In the genomic region with DNA sequence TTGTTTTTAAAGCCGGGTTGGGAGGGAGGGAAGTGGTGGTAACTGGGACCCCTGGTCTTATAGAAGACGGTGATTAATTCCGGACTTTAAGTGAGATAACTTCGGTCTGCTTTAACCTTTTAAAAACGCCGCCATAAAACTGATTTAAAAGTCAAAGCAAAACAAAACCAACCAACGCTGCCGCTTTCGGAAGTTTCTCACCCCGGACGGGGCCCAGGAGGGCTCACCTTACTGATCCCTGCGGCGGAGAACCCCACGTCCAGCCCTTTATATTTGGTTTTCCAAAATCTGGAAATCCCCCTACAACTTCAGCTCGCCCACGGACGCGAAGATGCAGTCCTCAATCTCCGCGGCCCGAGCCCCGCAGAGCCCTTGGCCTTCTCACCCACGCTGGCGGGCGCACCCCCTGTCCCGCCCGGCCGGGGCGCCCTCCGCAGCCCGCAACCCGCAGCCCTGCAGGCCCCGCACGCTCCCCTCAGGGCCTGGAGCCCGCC, we compare ENCODE assay signal across 8 cellular contexts. TPM values are rescaled to one million over a fixed set of nuclear protein-coding genes. Genes with fewer than 3 reads are reported as not detected.
DNase-seq lines count a peak whose midpoint lies in the region; ATAC-seq and TF ChIP-seq lines count a peak whose summit lies in the region.

No MANE protein-coding gene starts in this region.

- intact Hi-C loops in cardiac septum (cut with DNase I) (loop anchor here (5.0 to 10.0 kb wide), 3 partner anchors 70 to 387 kb away; no protein-coding TSS in a partner anchor), transverse colon (cut with DNase I; ENCODE audit: low total_unique reads) (no loop called here)

- in situ Hi-C loops in SK-MEL-5 (cut with HindIII; ENCODE audit: low pct_unique_long_range_greater_than_20kb, low sequenced_read_pairs) = no loop called here
- in situ Hi-C loops in transverse colon (cut with MboI; ENCODE audit: low pct_ligation_motif_present in 1 of 4, low pct_unique_long_range_greater_than_20kb in 1 of 4, low sequenced_read_pairs in 3 of 4) = loop anchor here in 1 of 4 donors (25.0 kb wide), 1 partner anchor 387 kb away; no protein-coding TSS in a partner anchor

- H3K27ac Mint-ChIP-seq in naive B cell = peak overlapping the region; percentile 56 to 97 (median 86)

- H3K9me3 Mint-ChIP-seq in naive B cell = peaks cover 0 to 8% (median 4%) of the 10 kb centered on the region in 7 donors

- TF ChIP-seq EP300 in transverse colon (IDR thresholded peaks at IDR 0.05; ENCODE audit: low read depth) = no peak

- peak overlapping the region; percentile 95 for H3K27ac ChIP-seq in cardiac muscle cell
- H3K27ac ChIP-seq in effector memory CD4-positive, alpha-beta T cell (ENCODE audit: insufficient read depth, low read length, poor library complexity, severe bottlenecking) = peak overlapping the region; percentile 65
- H3K27ac ChIP-seq in transverse colon = peak overlapping the region; percentile 80 to 95 (median 88)

- 1% methylated on average over 26 of the region's 35 CpGs; no CpG with 5 or more reads in 1 of the 2 donors for WGBS in transverse colon (ENCODE audit: low coverage in 1 of 2), 2 donors

- no peaks in the 10 kb centered on the region for H3K27me3 ChIP-seq in cardiac muscle cell
- H3K27me3 ChIP-seq in effector memory CD4-positive, alpha-beta T cell (replicated peaks; ENCODE audit: control insufficient read depth, insufficient read depth, low read length, poor library complexity, severe bottlenecking) = no peaks in the 10 kb centered on the region
- H3K27me3 ChIP-seq in transverse colon = no peaks in the 10 kb centered on the region

- no peaks in the 10 kb centered on the region for H3K27me3 Mint-ChIP-seq in naive B cell

- TF ChIP-seq CTCF in cardiac muscle cell (IDR thresholded peaks at IDR 0.05; ENCODE audit: low read depth, low read length) (no peak), transverse colon (IDR thresholded peaks at IDR 0.05) (peak in 2 of 5 experiments; percentile 12 to 13)

- H3K4me1 Mint-ChIP-seq in naive B cell = peaks cover 46 to 69% (median 56%) of the 10 kb centered on the region in 3 donors

- ATAC-seq in HG03064 (IDR thresholded peaks at IDR 0.05; ENCODE audit: low read depth, unreplicated experiment) (peak; percentile 67), naive B cell (ENCODE audit: low read depth in 2 of 2) (peak; percentile 80 to 81)

- peaks cover 0 to 5% of the 10 kb centered on the region in 2 donors for H3K36me3 Mint-ChIP-seq in naive B cell

- H3K4me1 ChIP-seq in cardiac muscle cell (ENCODE audit: low read depth) = peaks cover 24% of the 10 kb centered on the region
- peaks cover 4% of the 10 kb centered on the region for H3K4me1 ChIP-seq in effector memory CD4-positive, alpha-beta T cell (ENCODE audit: control insufficient read depth, insufficient read depth, low read length, poor library complexity, severe bottlenecking)
- H3K4me1 ChIP-seq in transverse colon = peaks cover 4 to 23% (median 14%) of the 10 kb centered on the region in 4 donors

- no peaks in the 10 kb centered on the region for H3K9me3 ChIP-seq in cardiac muscle cell (ENCODE audit: low read depth)
- no peaks in the 10 kb centered on the region for H3K9me3 ChIP-seq in effector memory CD4-positive, alpha-beta T cell (ENCODE audit: control insufficient read depth, low read length)
- no peaks in the 10 kb centered on the region for H3K9me3 ChIP-seq in transverse colon

- H3K4me3 ChIP-seq in cardiac muscle cell = peak overlapping the region; percentile 85
- H3K4me3 ChIP-seq in effector memory CD4-positive, alpha-beta T cell (ENCODE audit: insufficient read depth, low read depth, low read length, poor library complexity, severe bottlenecking) = peak overlapping the region; percentile 85
- H3K4me3 ChIP-seq in transverse colon = peak overlapping the region; percentile 73 to 81 (median 76)

- DNase-seq in cardiac muscle cell (ENCODE audit: low read depth in 1 of 2, low spot score in 1 of 2) (peak in 1 of 2 donors; percentile 27), cardiac septum (ENCODE audit: low spot score) (no peak), SK-MEL-5 (ENCODE audit: low read depth, low spot score) (peak; percentile 3), naive B cell (no peak), transverse colon (no peak), HK-2 (ENCODE audit: unreplicated experiment) (no peak)
- DNase-seq in effector memory CD4-positive, alpha-beta T cell = no peak

- H3K36me3 ChIP-seq in cardiac muscle cell = no peaks in the 10 kb centered on the region
- H3K36me3 ChIP-seq in effector memory CD4-positive, alpha-beta T cell (ENCODE audit: control insufficient read depth, insufficient read depth, low read length) = no peaks in the 10 kb centered on the region
- H3K36me3 ChIP-seq in transverse colon = no peaks in the 10 kb centered on the region

- peak overlapping the region; percentile 87 to 95 (median 93) for H3K4me3 Mint-ChIP-seq in naive B cell

- no peak for TF ChIP-seq POLR2A in transverse colon (IDR thresholded peaks at IDR 0.05)

RNA-seq across cellular contexts. Expression of gene USP28, which starts 0.4 kb away (rescaled TPM):
- total RNA-seq in cardiac muscle cell (95.9 and 148 TPM in 2 replicates), cardiac septum (139 TPM), transverse colon (10 to 100 TPM; 10.1 to 28.3 (median 19.0) TPM)
- polyA plus RNA-seq in cardiac muscle cell (99.2 and 105 TPM in 2 replicates), naive B cell (ENCODE audit: low read depth in 6 of 6) (100 to 1,000 TPM in 4 of 6 donors, 10 to 100 TPM in 2; 64.6 to 132 (median 109) TPM)
- total RNA-seq in SK-MEL-5 (2014; rRNA removed; shearing (Covaris generic)) = 26.0 and 34.7 TPM in 2 replicates
- polyA plus RNA-seq in SK-MEL-5 (2015; cell fraction: cytosol; rRNA removed) = 27.1 and 28.3 TPM in 2 replicates
- polyA plus RNA-seq in SK-MEL-5 (2015; cell fraction: nucleus; rRNA removed) = 30.7 and 36.5 TPM in 2 replicates

RNA-seq across cellular contexts. Expression of gene HTR3B, which starts 29.6 kb away (rescaled TPM):
- not detected in 2 replicates for total RNA-seq in cardiac muscle cell
- polyA plus RNA-seq in cardiac muscle cell = not detected in 2 replicates
- not detected for total RNA-seq in cardiac septum
- 0.24 and 0.55 TPM in 2 replicates for total RNA-seq in SK-MEL-5 (2014; rRNA removed; shearing (Covaris generic))
- 0.25 and 0.38 TPM in 2 replicates for polyA plus RNA-seq in SK-MEL-5 (2015; cell fraction: cytosol; rRNA removed)
- polyA plus RNA-seq in SK-MEL-5 (2015; cell fraction: nucleus; rRNA removed) = 0.41 TPM in 1 of 2 replicates, not detected in the other
- not detected for polyA plus RNA-seq in naive B cell (ENCODE audit: low read depth in 6 of 6)
- under 1 TPM in 1 of 4 donors, not detected in 3; 0.14 TPM for total RNA-seq in transverse colon
